8 cellular contexts compared by ENCODE assay signal in genomic region chr11:76208438-76208828, GRCh38. TPM values are rescaled to one million over a fixed set of nuclear protein-coding genes. Genes with fewer than 3 reads are reported as not detected.
A peak's percentile ranks its signal among the peaks of the same experiment; 100 is the strongest.
DNase-seq lines count a peak whose midpoint lies in the region; ATAC-seq, FAIRE-seq and TF ChIP-seq lines count a peak whose summit lies in the region.

No MANE protein-coding gene starts in this region.

- H3K4me2 ChIP-seq in GM23338 (peak overlapping the region; percentile 96), skeletal muscle satellite cell (ENCODE audit: low read length) (peak overlapping the region; percentile 95)

- no peaks in the 10 kb centered on the region for H3F3A ChIP-seq in GM23338 (replicated peaks; ENCODE audit: low read depth)

- no peaks in the 10 kb centered on the region; the same call in 2 of the 3 replicates for H3K9me3 Mint-ChIP-seq in GM23338

- no peak for TF ChIP-seq EP300 in gastroesophageal sphincter (IDR thresholded peaks at IDR 0.05)

- H3K36me3 ChIP-seq in GM23338 (ENCODE audit: insufficient read depth): no peaks in the 10 kb centered on the region
- no peaks in the 10 kb centered on the region for H3K36me3 ChIP-seq in gastroesophageal sphincter
- H3K36me3 ChIP-seq in skeletal muscle satellite cell (ENCODE audit: insufficient read depth, low read length): no peaks in the 10 kb centered on the region

- H3K4me1 ChIP-seq in GM23338 (ENCODE audit: insufficient read depth) (peaks cover 25% of the 10 kb centered on the region; the same call in 1 of the 2 replicates), gastroesophageal sphincter (peaks cover 0 to 60% (median 39%) of the 10 kb centered on the region in 3 donors), skeletal muscle satellite cell (ENCODE audit: control insufficient read depth, insufficient read depth, low read length) (peaks cover 37% of the 10 kb centered on the region)

- H3K27me3 ChIP-seq in GM23338 (ENCODE audit: insufficient read depth) (peaks cover 98% of the 10 kb centered on the region), gastroesophageal sphincter (peaks cover 72% of the 10 kb centered on the region), skeletal muscle satellite cell (ENCODE audit: control insufficient read depth, insufficient read depth, low read length) (peaks cover 88% of the 10 kb centered on the region)

- H3K4me1 Mint-ChIP-seq in GM23338: peaks cover 27% of the 10 kb centered on the region

- H3K27me3 Mint-ChIP-seq in GM23338 (ENCODE audit: insufficient read depth, low read depth, poor library complexity): peaks cover 86% of the 10 kb centered on the region

- DNase-seq in GM23338 (ENCODE audit: low spot score) (no peak), frontal cortex (ENCODE audit: low spot score in 2 of 2) (no peak), KG1 (lab: John Stamatoyannopoulos, UW) (no peak), GM19238 (ENCODE audit: insufficient read length, low spot score) (no peak)

- H2AFZ ChIP-seq in GM23338: peak overlapping the region; percentile 98

- no peaks in the 10 kb centered on the region for H3K79me2 ChIP-seq in GM23338 (replicated peaks; ENCODE audit: insufficient read depth)

- H3K9me2 ChIP-seq in GM23338 (ENCODE audit: insufficient read depth): no peaks in the 10 kb centered on the region

- H4K20me1 ChIP-seq in GM23338 (replicated peaks; ENCODE audit: insufficient read depth): 0 out of 2 replicates have a peak, but pooled peaks cover 2% of the 10 kb centered on the region

- no peak overlapping the region for H3K27ac ChIP-seq in GM23338 (ENCODE audit: low read depth)
- H3K27ac ChIP-seq in gastroesophageal sphincter: peak overlapping the region in 2 of 4 donors; percentile 41 to 73

- H3K27ac Mint-ChIP-seq in GM23338: no peak overlapping the region

- peak overlapping the region; percentile 72 for H3K4me3 ChIP-seq in GM23338
- peak overlapping the region; percentile 25 to 64 for H3K4me3 ChIP-seq in gastroesophageal sphincter
- peak overlapping the region; percentile 75 for H3K4me3 ChIP-seq in skeletal muscle satellite cell (ENCODE audit: low read length)

- H3K9ac ChIP-seq in skeletal muscle satellite cell (ENCODE audit: low read depth, low read length): no peak overlapping the region

- peak overlapping the region; percentile 70 for H3K4me3 Mint-ChIP-seq in GM23338

- H3K36me3 Mint-ChIP-seq in GM23338 (ENCODE audit: low read depth): no peaks in the 10 kb centered on the region

- no CpG with 5 or more reads among the region's 27 CpGs for WGBS in gastroesophageal sphincter (ENCODE audit: low coverage in 1 of 2), 2 donors

- ATAC-seq in GM23338: no peak
- ATAC-seq in SK-N-SH treated with all-trans-retinoic acid at 6 μM for 48 hours: peak; percentile 14
- ATAC-seq in gastroesophageal sphincter: no peak
- ATAC-seq in HG02571 (IDR thresholded peaks at IDR 0.05; ENCODE audit: unreplicated experiment): no peak

- TF ChIP-seq POLR2A in gastroesophageal sphincter (IDR thresholded peaks at IDR 0.05): no peak

- no peaks in the 10 kb centered on the region for H3K9me3 ChIP-seq in gastroesophageal sphincter
- no peaks in the 10 kb centered on the region for H3K9me3 ChIP-seq in skeletal muscle satellite cell (replicated peaks; ENCODE audit: low read length)

- TF ChIP-seq CTCF in GM23338 (conservative IDR thresholded peaks at IDR 0.05; ENCODE audit: low read depth in 2 of 2): no peak
- no peak for TF ChIP-seq CTCF in gastroesophageal sphincter (IDR thresholded peaks at IDR 0.05)

- no peak for FAIRE-seq in frontal cortex (lab: Jason Lieb, UNC)

TF ChIP-seq in GM23338, 12 proteins besides CTCF, POLR2A, EP300 and RAD21 (continues in another document):
- TF ChIP-seq ETS1 (IDR thresholded peaks at IDR 0.05) (no peak), ZNF331 (CRISPR knock-in tag; IDR thresholded peaks at IDR 0.05; ENCODE audit: low read depth) (no peak), EZH2 (IDR thresholded peaks at IDR 0.05; ENCODE audit: low read depth, unreplicated experiment) (no peak)

TF ChIP-seq in SK-N-SH treated with all-trans-retinoic acid at 6 μM for 48 hours, 23 proteins besides CTCF, POLR2A, EP300 and RAD21:
- no peak for TF ChIP-seq ISL1 (CRISPR knock-in tag; IDR thresholded peaks at IDR 0.05)
- TF ChIP-seq ZFP30 (CRISPR knock-in tag; IDR thresholded peaks at IDR 0.05): no peak
- no peak for TF ChIP-seq CSDC2 (CRISPR knock-in tag; IDR thresholded peaks at IDR 0.05)
- TF ChIP-seq BACH2 (CRISPR knock-in tag; IDR thresholded peaks at IDR 0.05; ENCODE audit: borderline replicate concordance): no peak
- TF ChIP-seq TSHZ2 (CRISPR knock-in tag; IDR thresholded peaks at IDR 0.05): no peak
- TF ChIP-seq ARNTL (CRISPR knock-in tag; IDR thresholded peaks at IDR 0.05; ENCODE audit: borderline replicate concordance, low read depth): no peak
- TF ChIP-seq ESRRG (CRISPR knock-in tag; IDR thresholded peaks at IDR 0.05): no peak

RNA-seq across cellular contexts. Expression of gene WNT11, which starts 2.1 kb away (rescaled TPM):
- total RNA-seq in GM23338 (2014; rRNA removed; shearing (Covaris generic)): 0.56 and 3.0 TPM in 2 replicates
- 0.44 TPM in 1 of 2 replicates, not detected in the other for polyA plus RNA-seq in GM23338 (2016; fragmentation: Nextera tagmentation; extraction: Ambion mirVana)
- total RNA-seq in gastroesophageal sphincter: 10 to 100 TPM in 1 of 4 donors, 1 to 10 TPM in 3; 2.5 to 17.1 (median 5.4) TPM
- under 0.01 and 0.87 TPM in 2 replicates for total RNA-seq in skeletal muscle satellite cell (2012; rRNA removed)
- 5.7 TPM for total RNA-seq in frontal cortex
